Comparison of ENCODE assay signal across 20 cellular contexts in genomic region chr18:8163287-8163959, GRCh38.
"Had no signal": no experiment of that assay in that cellular context is flagged by ENCODE, and none has a peak within 500 bp of the region (broad histone marks: within the 10 kb centered on the region; RNA-seq: fewer than 3 reads in every experiment).

No MANE protein-coding gene starts in this region.

- ATAC-seq: activated T-cell treated with anti-CD3 and anti-CD28 coated beads, Interleukin-2, amount 50 U/mL, for 4 hours; T-cell had no signal

- DNase-seq: activated CD4-positive, alpha-beta memory T cell treated with anti-CD3 and anti-CD28 coated beads for 36 hours; activated CD4-positive, alpha-beta T cell treated with anti-CD3 and anti-CD28 coated beads, Interleukin-2, amount 10 ng/mL, durations not matched to agents 7 days and 5 days; activated CD4-positive, CD25-positive, alpha-beta regulatory T cell; activated CD8-positive, alpha-beta memory T cell treated with anti-CD3 and anti-CD28 coated beads for 24 hours; activated gamma-delta T cell treated with Interleukin-2 at 50 U/mL for 16 hours; activated naive CD4-positive, alpha-beta T cell treated with anti-CD3 and anti-CD28 coated beads, Interleukin-2, amount 10 ng/mL, durations not matched to agents 7 days and 5 days; activated naive CD8-positive, alpha-beta T cell treated with anti-CD3 and anti-CD28 coated beads for 36 hours; activated T-cell treated with anti-CD3 and anti-CD28 coated beads, Interleukin-2, amount 50 U/mL, for 4 hours; brain microvascular endothelial cell; KG1; NCI-H1694; NCI-H2107; NCI-H2171 treated with DMSO at 0.1 percent for 48 hours; NCI-H226; SIG-M5; T-cell; T-helper 2 cell; T1000 had no signal

- H3K9me3 Mint-ChIP-seq: activated CD4-positive, alpha-beta memory T cell treated with anti-CD3 and anti-CD28 coated beads for 36 hours; activated CD4-positive, alpha-beta T cell treated with anti-CD3 and anti-CD28 coated beads, Interleukin-2, amount 10 ng/mL, durations not matched to agents 7 days and 5 days had no signal

- H3K27me3 Mint-ChIP-seq: activated CD4-positive, alpha-beta memory T cell treated with anti-CD3 and anti-CD28 coated beads for 36 hours; activated CD4-positive, alpha-beta T cell treated with anti-CD3 and anti-CD28 coated beads, Interleukin-2, amount 10 ng/mL, durations not matched to agents 7 days and 5 days; activated naive CD4-positive, alpha-beta T cell treated with anti-CD3 and anti-CD28 coated beads, Interleukin-2, amount 10 ng/mL, durations not matched to agents 7 days and 5 days; activated naive CD8-positive, alpha-beta T cell treated with anti-CD3 and anti-CD28 coated beads for 36 hours; T-cell had no signal

- H3K36me3 ChIP-seq: brain microvascular endothelial cell, cardiac muscle cell had no signal

- H3K4me3 ChIP-seq: cardiac muscle cell had no signal

- H3K36me3 Mint-ChIP-seq: activated CD4-positive, alpha-beta memory T cell treated with anti-CD3 and anti-CD28 coated beads for 36 hours; activated naive CD4-positive, alpha-beta T cell treated with anti-CD3 and anti-CD28 coated beads, Interleukin-2, amount 10 ng/mL, durations not matched to agents 7 days and 5 days; activated naive CD8-positive, alpha-beta T cell treated with anti-CD3 and anti-CD28 coated beads for 36 hours; T-cell had no signal

- H3K27me3 ChIP-seq: brain microvascular endothelial cell, cardiac muscle cell had no signal

- H3K27ac ChIP-seq: brain microvascular endothelial cell, cardiac muscle cell had no signal

- H3K4me3 Mint-ChIP-seq: activated CD4-positive, alpha-beta memory T cell treated with anti-CD3 and anti-CD28 coated beads for 36 hours; activated CD4-positive, alpha-beta T cell treated with anti-CD3 and anti-CD28 coated beads, Interleukin-2, amount 10 ng/mL, durations not matched to agents 7 days and 5 days; activated naive CD4-positive, alpha-beta T cell treated with anti-CD3 and anti-CD28 coated beads, Interleukin-2, amount 10 ng/mL, durations not matched to agents 7 days and 5 days; activated naive CD8-positive, alpha-beta T cell treated with anti-CD3 and anti-CD28 coated beads for 36 hours; activated T-cell treated with anti-CD3 and anti-CD28 coated beads, Interleukin-2, amount 50 U/mL, for 4 hours; T-cell had no signal

- FAIRE-seq: TTC549 had no signal

- H3K4me1 Mint-ChIP-seq: activated CD4-positive, alpha-beta T cell treated with anti-CD3 and anti-CD28 coated beads, Interleukin-2, amount 10 ng/mL, durations not matched to agents 7 days and 5 days; activated naive CD4-positive, alpha-beta T cell treated with anti-CD3 and anti-CD28 coated beads, Interleukin-2, amount 10 ng/mL, durations not matched to agents 7 days and 5 days; activated naive CD8-positive, alpha-beta T cell treated with anti-CD3 and anti-CD28 coated beads for 36 hours; T-cell had no signal

- H3K27ac Mint-ChIP-seq: activated CD4-positive, alpha-beta memory T cell treated with anti-CD3 and anti-CD28 coated beads for 36 hours; activated CD4-positive, alpha-beta T cell treated with anti-CD3 and anti-CD28 coated beads, Interleukin-2, amount 10 ng/mL, durations not matched to agents 7 days and 5 days; activated naive CD4-positive, alpha-beta T cell treated with anti-CD3 and anti-CD28 coated beads, Interleukin-2, amount 10 ng/mL, durations not matched to agents 7 days and 5 days; activated naive CD8-positive, alpha-beta T cell treated with anti-CD3 and anti-CD28 coated beads for 36 hours; T-cell had no signal
